In genomic region chr18:54622084-54622483, GRCh38 we compare ENCODE assay signal across 20 cellular contexts. TPM values are rescaled to one million over a fixed set of nuclear protein-coding genes. Genes with fewer than 3 reads are reported as not detected.
DNase-seq lines count a peak whose midpoint lies in the region; ATAC-seq, FAIRE-seq and TF ChIP-seq lines count a peak whose summit lies in the region.
"Had no signal": no experiment of that assay in that cellular context is flagged by ENCODE, and none has a peak within 500 bp of the region (broad histone marks: within the 10 kb centered on the region; RNA-seq: fewer than 3 reads in every experiment).

No MANE protein-coding gene starts in this region.

- no peaks in the 10 kb centered on the region for H3K79me2 ChIP-seq in PC-9 (ENCODE audit: low read depth)

- ATAC-seq in HG02798 (IDR thresholded peaks at IDR 0.05; ENCODE audit: poor library complexity, unreplicated experiment) (no peak), GM21390 (IDR thresholded peaks at IDR 0.05; ENCODE audit: unreplicated experiment) (no peak)
- ATAC-seq: K562 had no signal

- no peak overlapping the region for H3K4me3 ChIP-seq in BJ (ENCODE audit: low read depth, low read length)
- H3K4me3 ChIP-seq in PC-9: no peak overlapping the region
- no peak overlapping the region for H3K4me3 ChIP-seq in epithelial cell of proximal tubule (ENCODE audit: low read depth, low read length)
- H3K4me3 ChIP-seq: GM23248, K562 had no signal

- H3K4me1 ChIP-seq in PC-9 (replicated peaks; ENCODE audit: insufficient read depth): no peaks in the 10 kb centered on the region
- H3K4me1 ChIP-seq: BE2C had no signal

- CTCF ChIA-PET in BJ (lab: Yijun Ruan, JAX): interaction anchor here (0.6 to 1.2 kb wide), 2 partner anchors 10 to 1069 kb away, joined by 3 read pairs; no protein-coding TSS in a partner anchor
- CTCF ChIA-PET in PC-9 (lab: Charles Lee): no interaction called here

- H3K36me3 ChIP-seq in BJ (ENCODE audit: control insufficient read depth, insufficient read depth, low read length) (no peaks in the 10 kb centered on the region), PC-9 (ENCODE audit: low read depth) (no peaks in the 10 kb centered on the region)
- H3K36me3 ChIP-seq: BE2C had no signal

- no peak overlapping the region for H3K4me3 Mint-ChIP-seq in nephron progenitor cell
- H3K4me3 Mint-ChIP-seq: CD4-positive, alpha-beta memory T cell had no signal

- no peak overlapping the region for H3K27ac ChIP-seq in PC-9
- H3K27ac ChIP-seq: GM23248 had no signal

- intact Hi-C loops in PC-9 (cut with micrococcal nuclease; ENCODE audit: unreplicated experiment): no loop called here

- H4K20me1 ChIP-seq in PC-9 (ENCODE audit: insufficient read depth): no peaks in the 10 kb centered on the region

- peak; percentile 21; the same call in 1 of the 2 replicates for TF ChIP-seq CTCF in BJ (IDR thresholded peaks at IDR 0.05; ENCODE audit: insufficient read depth, low read depth, low read length)
- TF ChIP-seq CTCF in PC-9 (conservative IDR thresholded peaks at IDR 0.05): peak; percentile 51; the same call in 1 of the 2 replicates
- TF ChIP-seq CTCF in epithelial cell of proximal tubule (conservative IDR thresholded peaks at IDR 0.05; ENCODE audit: low read depth, low read length): peak; percentile 44
- peak; percentile 6 for TF ChIP-seq CTCF in nephron progenitor cell (IDR thresholded peaks at IDR 0.05)

- H2AFZ ChIP-seq in PC-9: no peak overlapping the region
- H2AFZ ChIP-seq: GM23248 had no signal

- peaks cover 9% of the 10 kb centered on the region for H3K4me1 Mint-ChIP-seq in nephron progenitor cell
- H3K4me1 Mint-ChIP-seq: CD4-positive, alpha-beta memory T cell had no signal

- no peak overlapping the region for H3K27ac Mint-ChIP-seq in nephron progenitor cell
- H3K27ac Mint-ChIP-seq: CD4-positive, alpha-beta memory T cell had no signal

- DNase-seq in BJ (ENCODE audit: low read depth) (no peak), PC-9 (no peak), epithelial cell of proximal tubule (ENCODE audit: low read depth) (no peak), nephron progenitor cell (no peak), medulla oblongata (ENCODE audit: extremely low spot score) (no peak), GM12892 (ENCODE audit: insufficient read length) (no peak)
- DNase-seq: BE2C; Calu3; CD4-positive, alpha-beta memory T cell; DMS53; GM23248; MV-4-11; NCI-H1436; NCI-H2029; NCI-H2171; NCI-H446 treated with DMSO at 0.1 percent for 48 hours had no signal

- H3K9me3 ChIP-seq in PC-9 (ENCODE audit: insufficient read depth, low read depth): no peaks in the 10 kb centered on the region
- H3K9me3 ChIP-seq: BE2C had no signal

- no peaks in the 10 kb centered on the region for H3K36me3 Mint-ChIP-seq in nephron progenitor cell (ENCODE audit: low read depth)
- H3K36me3 Mint-ChIP-seq: CD4-positive, alpha-beta memory T cell had no signal

- peaks cover 49% of the 10 kb centered on the region for H3K9me3 Mint-ChIP-seq in nephron progenitor cell

- H3K9me2 ChIP-seq in PC-9 (ENCODE audit: insufficient read depth): no peaks in the 10 kb centered on the region

- no peak overlapping the region for H3K4me2 ChIP-seq in PC-9

- BruUV-seq in PC-9 (replicated peaks; lab: Mats Ljungman, UMichigan): no TSS peak

- H3K27me3 Mint-ChIP-seq in nephron progenitor cell (ENCODE audit: low read depth, poor library complexity): no peaks in the 10 kb centered on the region

- no peak for TF ChIP-seq POLR2A in GM12892 (IDR thresholded peaks at IDR 0.05; ENCODE audit: low read depth, low read length)

- no peaks in the 10 kb centered on the region for H3F3A ChIP-seq in PC-9 (ENCODE audit: insufficient read depth, low read depth)

- H3K27me3 ChIP-seq in BJ (ENCODE audit: control insufficient read depth, insufficient read depth, low read length) (no peaks in the 10 kb centered on the region), PC-9 (ENCODE audit: insufficient read depth, low read depth) (no peaks in the 10 kb centered on the region)
- H3K27me3 ChIP-seq: BE2C had no signal

- POLR2A ChIA-PET in BJ (lab: Charles Lee): no interaction called here
- POLR2A ChIA-PET in PC-9 (lab: Charles Lee; ENCODE audit: unreplicated experiment): no interaction called here

- no peak for FAIRE-seq in GM12892 (lab: Jason Lieb, UNC)
- FAIRE-seq: K562 had no signal

RNA-seq across cellular contexts. Expression of gene DYNAP, which starts 31.0 kb away (rescaled TPM):
- not detected in 2 replicates for polyA plus RNA-seq in BJ (2011; rRNA removed)
- polyA minus RNA-seq in BJ (2011; rRNA and poly(A)+ RNA removed): not detected in 2 replicates
- total RNA-seq in PC-9 (2021) (not detected in 2 replicates), epithelial cell of proximal tubule (not detected in 2 replicates)
- polyA plus RNA-seq in GM12892 (2012; ENCODE audit: missing spikeins): not detected
- total RNA-seq: Calu3; CD4-positive, alpha-beta memory T cell; GM23248; K562; SK-MEL-5 had no signal
- polyA plus RNA-seq: CD4-positive, alpha-beta memory T cell; GM23248; K562 had no signal
